In the genomic region with DNA sequence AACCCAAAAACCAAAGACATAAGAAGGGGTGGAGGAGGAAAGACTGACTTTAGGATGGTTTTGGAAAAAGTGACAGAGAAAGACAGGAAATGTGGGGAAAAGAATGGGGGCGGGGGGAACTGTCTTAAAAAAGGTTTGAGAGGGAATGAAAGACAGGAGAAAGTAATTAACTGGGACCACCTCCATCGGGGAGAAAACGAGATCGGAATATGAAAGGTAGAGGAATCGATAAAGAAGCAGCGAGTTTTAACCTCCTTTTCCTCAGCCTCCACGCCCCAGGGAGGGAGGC, we compare ENCODE assay signal across 8 cellular contexts. TPM values are rescaled to one million over a fixed set of nuclear protein-coding genes. Genes with fewer than 3 reads are reported as not detected.
DNase-seq lines count a peak whose midpoint lies in the region; ATAC-seq and TF ChIP-seq lines count a peak whose summit lies in the region.

No MANE protein-coding gene starts in this region.

- H3K36me3 Mint-ChIP-seq in activated naive CD4-positive, alpha-beta T cell treated with anti-CD3 and anti-CD28 coated beads, Interleukin-2, amount 10 ng/mL, durations not matched to agents 7 days and 5 days, result peaks cover 3% of the 10 kb centered on the region
- peaks cover 7% of the 10 kb centered on the region for H3K36me3 Mint-ChIP-seq in activated naive CD8-positive, alpha-beta T cell

- peaks cover 24% of the 10 kb centered on the region for H3K4me1 Mint-ChIP-seq in activated naive CD4-positive, alpha-beta T cell treated with anti-CD3 and anti-CD28 coated beads, Interleukin-2, amount 10 ng/mL, durations not matched to agents 7 days and 5 days
- H3K4me1 Mint-ChIP-seq in activated naive CD8-positive, alpha-beta T cell (ENCODE audit: low read depth), result peaks cover 43% of the 10 kb centered on the region

- WGBS in thyroid gland, 2 donors, result 0 to 1% methylated on average over 7 of the region's 7 CpGs

- no peak for TF ChIP-seq POLR2A in thyroid gland (IDR thresholded peaks at IDR 0.05)

- peak overlapping the region; percentile 95 for H3K4me3 ChIP-seq in kidney epithelial cell (ENCODE audit: low read depth, low read length)
- H3K4me3 ChIP-seq in thyroid gland (replicated peaks in 1 of 3), result peak overlapping the region; percentile 81 to 90 (median 81)

- CTCF ChIA-PET in activated naive CD4-positive, alpha-beta T cell treated with anti-CD3 and anti-CD28 coated beads, Interleukin-2, amount 10 ng/mL, durations not matched to agents 7 days and 5 days (lab: Charles Lee), result no interaction called here

- no peaks in the 10 kb centered on the region for H3K36me3 ChIP-seq in kidney epithelial cell (ENCODE audit: control insufficient read depth, insufficient read depth, low read length)
- no peaks in the 10 kb centered on the region for H3K36me3 ChIP-seq in thyroid gland

- H3K27ac ChIP-seq in thyroid gland, result peak overlapping the region; percentile 94 to 99 (median 97)

- H3K27me3 ChIP-seq in kidney epithelial cell (ENCODE audit: control insufficient read depth, insufficient read depth, low read length) (no peaks in the 10 kb centered on the region), thyroid gland (no peaks in the 10 kb centered on the region)

- H3K27ac Mint-ChIP-seq in activated naive CD4-positive, alpha-beta T cell treated with anti-CD3 and anti-CD28 coated beads, Interleukin-2, amount 10 ng/mL, durations not matched to agents 7 days and 5 days, result peak overlapping the region; percentile 29
- peak overlapping the region; percentile 100 for H3K27ac Mint-ChIP-seq in activated naive CD8-positive, alpha-beta T cell

- intact Hi-C loops in thyroid gland (cut with DNase I), result no loop called here

- peak overlapping the region; percentile 79 for H3K4me3 Mint-ChIP-seq in activated naive CD4-positive, alpha-beta T cell treated with anti-CD3 and anti-CD28 coated beads, Interleukin-2, amount 10 ng/mL, durations not matched to agents 7 days and 5 days
- peak overlapping the region; percentile 100 for H3K4me3 Mint-ChIP-seq in activated naive CD8-positive, alpha-beta T cell

- DNase-seq in activated naive CD4-positive, alpha-beta T cell treated with anti-CD3 and anti-CD28 coated beads, Interleukin-2, amount 10 ng/mL, durations not matched to agents 7 days and 5 days, result no peak
- no peak for DNase-seq in activated naive CD4-positive, alpha-beta T cell treated with Interleukin-2 at 50 U/mL for 16 hours
- DNase-seq in kidney epithelial cell (ENCODE audit: low read depth) (no peak), thyroid gland (no peak), NCI-H526 treated with DMSO at 0.1 percent for 48 hours (lab: John Stamatoyannopoulos, UW) (no peak)
- DNase-seq in activated CD8-positive, alpha-beta memory T cell treated with anti-CD3 and anti-CD28 coated beads for 24 hours, result no peak

- ATAC-seq in GM21423 (IDR thresholded peaks at IDR 0.05; ENCODE audit: unreplicated experiment), result no peak

- H3K27me3 Mint-ChIP-seq in activated naive CD4-positive, alpha-beta T cell treated with anti-CD3 and anti-CD28 coated beads, Interleukin-2, amount 10 ng/mL, durations not matched to agents 7 days and 5 days, result peaks cover 12% of the 10 kb centered on the region
- H3K27me3 Mint-ChIP-seq in activated naive CD8-positive, alpha-beta T cell, result no peaks in the 10 kb centered on the region

- no peaks in the 10 kb centered on the region for H3K9me3 Mint-ChIP-seq in activated naive CD4-positive, alpha-beta T cell treated with anti-CD3 and anti-CD28 coated beads, Interleukin-2, amount 10 ng/mL, durations not matched to agents 7 days and 5 days
- no peaks in the 10 kb centered on the region for H3K9me3 Mint-ChIP-seq in activated naive CD8-positive, alpha-beta T cell (ENCODE audit: low read depth)

- H3K4me1 ChIP-seq in thyroid gland, result peaks cover 10 to 20% of the 10 kb centered on the region in 2 donors

- H3K9me3 ChIP-seq in thyroid gland, result no peaks in the 10 kb centered on the region

- TF ChIP-seq CTCF in kidney epithelial cell (IDR thresholded peaks at IDR 0.05; ENCODE audit: insufficient read depth, low read length, poor library complexity, severe bottlenecking) (no peak), thyroid gland (IDR thresholded peaks at IDR 0.05) (no peak)

RNA-seq across cellular contexts. Expression of a gene that starts 0.5 kb away (rescaled TPM):
- total RNA-seq in kidney epithelial cell, result 33.9 and 46.3 TPM in 2 replicates
- total RNA-seq in thyroid gland, result 10 to 100 TPM; 24.1 to 27.5 (median 27.0) TPM
